In genomic region chr2:55138546-55139288, GRCh38 we compare ENCODE assay signal across 12 cellular contexts.
DNase-seq lines count a peak whose midpoint lies in the region; ATAC-seq and TF ChIP-seq lines count a peak whose summit lies in the region.
"Had no signal": no experiment of that assay in that cellular context is flagged by ENCODE, and none has a peak within 500 bp of the region (broad histone marks: within the 10 kb centered on the region; RNA-seq: fewer than 3 reads in every experiment).

No MANE protein-coding gene starts in this region.

- peak overlapping the region in 4 of 5 experiments; percentile 26 to 67 (median 38) for H3K4me3 Mint-ChIP-seq in brain

- ATAC-seq in GM18511 (IDR thresholded peaks at IDR 0.05; ENCODE audit: unreplicated experiment): no peak

- peak overlapping the region; percentile 99 for H3K27ac ChIP-seq in substantia nigra (ENCODE audit: low read depth, low read length, poor library complexity, severe bottlenecking)
- H3K27ac ChIP-seq: PC-9 had no signal

- H3K36me3 Mint-ChIP-seq in brain: peaks cover 5% of the 10 kb centered on the region

- H3K4me1 Mint-ChIP-seq in brain: peaks cover 72% of the 10 kb centered on the region

- no peaks in the 10 kb centered on the region for H3K27me3 Mint-ChIP-seq in brain

- TF ChIP-seq CTCF in brain (conservative IDR thresholded peaks at IDR 0.05): no peak

- DNase-seq in NCI-H1436 treated with DMSO at 0.1 percent for 48 hours (lab: John Stamatoyannopoulos, UW) (peak; percentile 43), medulla oblongata (ENCODE audit: extremely low spot score) (peak; percentile 91), substantia nigra (lab: John Stamatoyannopoulos, UW) (peak in 33 of 49 donors; percentile 25 to 80 (median 50)), NCI-H446 (lab: John Stamatoyannopoulos, UW) (no peak)
- no peak for DNase-seq in effector CD4-positive, alpha-beta T cell
- DNase-seq: HCEC 1CT, mammary epithelial cell, NCI-H524, PC-9 had no signal

- H3K27ac Mint-ChIP-seq in brain: peak overlapping the region; percentile 58 to 96 (median 93)
- H3K27ac Mint-ChIP-seq: activated T-helper 2 cell treated with anti-CD3 and anti-CD28 coated beads, Interferon-gamma antibody, Interleukin-2, Interleukin-4, amounts not matched to agents 10 μg/mL and 5 μg/mL and 100 μg/mL, durations not matched to agents 14 hours and 24 hours and 36 hours had no signal

- peaks cover 0 to 2% (median 0%) of the 10 kb centered on the region in 5 experiments for H3K9me3 Mint-ChIP-seq in brain
- H3K9me3 Mint-ChIP-seq: activated T-helper 2 cell treated with anti-CD3 and anti-CD28 coated beads, Interferon-gamma antibody, Interleukin-2, Interleukin-4, amounts not matched to agents 10 μg/mL and 5 μg/mL and 100 μg/mL, durations not matched to agents 14 hours and 24 hours and 36 hours had no signal

Comparison
In these comparisons a context has a peak if more than half of its experiments do, and no peak if none do; other contexts are left out.
1. DNase-seq: peak in NCI-H1436 treated with DMSO at 0.1 percent for 48 hours (single experiment), medulla oblongata (single experiment) and substantia nigra (33 of 49); none in effector CD4-positive, alpha-beta T cell (single experiment) and NCI-H446 (0 of 2).